32 cellular contexts compared by ENCODE assay signal in the genomic region with DNA sequence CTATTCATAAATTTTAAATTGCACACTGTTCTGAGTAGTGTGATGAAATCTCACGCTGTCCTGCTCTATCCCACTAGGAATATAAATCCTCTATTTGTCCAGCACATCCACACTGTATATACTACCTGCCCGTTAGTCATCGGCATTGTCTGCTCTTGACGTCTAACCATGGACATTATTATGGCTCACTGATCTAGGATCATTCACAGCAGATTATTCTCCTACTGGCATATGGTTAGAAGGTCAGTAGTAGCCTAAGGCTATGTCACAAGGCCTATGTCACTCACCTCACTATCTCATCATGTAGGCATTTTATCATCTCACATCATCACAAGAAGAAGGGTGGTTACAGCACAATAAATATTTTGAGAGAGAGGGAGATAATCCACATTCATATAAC.
DNase-seq lines count a peak whose midpoint lies in the region; ATAC-seq, FAIRE-seq and TF ChIP-seq lines count a peak whose summit lies in the region.
"Had no signal": no experiment of that assay in that cellular context is flagged by ENCODE, and none has a peak within 500 bp of the region (broad histone marks: within the 10 kb centered on the region; RNA-seq: fewer than 3 reads in every experiment).

No MANE protein-coding gene starts in this region.

- H3K9me3 ChIP-seq in Caco-2 (no peaks in the 10 kb centered on the region), RWPE2 (ENCODE audit: severe bottlenecking) (no peaks in the 10 kb centered on the region)
- H3K9me3 ChIP-seq: BE2C, pancreas, Peyer's patch, right atrium auricular region, SJCRH30, spleen, transverse colon had no signal

- H3K27me3 Mint-ChIP-seq in Caco-2 (ENCODE audit: insufficient read depth, unreplicated experiment) (no peaks in the 10 kb centered on the region), glutamatergic neuron (ENCODE audit: unreplicated experiment) (peaks cover 7% of the 10 kb centered on the region)
- H3K27me3 Mint-ChIP-seq in activated T-helper 2 cell treated with anti-CD3 and anti-CD28 coated beads, Interferon-gamma antibody, Interleukin-2, Interleukin-4, amounts not matched to agents 10 μg/mL and 5 μg/mL and 100 μg/mL, durations not matched to agents 14 hours and 24 hours and 36 hours (ENCODE audit: low read depth) = no peaks in the 10 kb centered on the region
- H3K27me3 Mint-ChIP-seq: activated CD8-positive, alpha-beta T cell treated with anti-CD3 and anti-CD28 coated beads for 36 hours; activated naive CD8-positive, alpha-beta T cell had no signal

- H3K36me3 ChIP-seq in Caco-2 (ENCODE audit: control insufficient read depth, insufficient read depth, low read length) = no peaks in the 10 kb centered on the region
- peaks cover 21% of the 10 kb centered on the region for H3K36me3 ChIP-seq in RWPE2 (ENCODE audit: low read depth)
- H3K36me3 ChIP-seq: BE2C, pancreas, Peyer's patch, right atrium auricular region, transverse colon had no signal

- peak overlapping the region; percentile 75 for H3K27ac Mint-ChIP-seq in Caco-2 (ENCODE audit: unreplicated experiment)
- H3K27ac Mint-ChIP-seq in glutamatergic neuron (ENCODE audit: unreplicated experiment) = peak overlapping the region; percentile 74
- no peak overlapping the region for H3K27ac Mint-ChIP-seq in activated T-helper 2 cell treated with anti-CD3 and anti-CD28 coated beads, Interferon-gamma antibody, Interleukin-2, Interleukin-4, amounts not matched to agents 10 μg/mL and 5 μg/mL and 100 μg/mL, durations not matched to agents 14 hours and 24 hours and 36 hours
- H3K27ac Mint-ChIP-seq: activated CD8-positive, alpha-beta T cell treated with anti-CD3 and anti-CD28 coated beads for 36 hours; activated naive CD8-positive, alpha-beta T cell had no signal

- FAIRE-seq in HTR-8/SVneo (lab: Jason Lieb, UNC) (peak; percentile 95), D721Med (lab: Jason Lieb, UNC) (no peak)
- FAIRE-seq: endometrium, GM12878, HepG2, pancreas, TTC549 had no signal

- peaks cover 8% of the 10 kb centered on the region for H3K9me3 Mint-ChIP-seq in Caco-2 (ENCODE audit: unreplicated experiment)
- H3K9me3 Mint-ChIP-seq in glutamatergic neuron (ENCODE audit: unreplicated experiment) = peaks cover 2% of the 10 kb centered on the region
- H3K9me3 Mint-ChIP-seq in activated T-helper 2 cell treated with anti-CD3 and anti-CD28 coated beads, Interferon-gamma antibody, Interleukin-2, Interleukin-4, amounts not matched to agents 10 μg/mL and 5 μg/mL and 100 μg/mL, durations not matched to agents 14 hours and 24 hours and 36 hours = no peaks in the 10 kb centered on the region
- H3K9me3 Mint-ChIP-seq: activated CD8-positive, alpha-beta T cell treated with anti-CD3 and anti-CD28 coated beads for 36 hours had no signal

- TF ChIP-seq CTCF in Caco-2 (IDR thresholded peaks at IDR 0.05; ENCODE audit: insufficient read depth in 1 of 2, low read depth in 1 of 2, low read length in 1 of 2, severe bottlenecking in 1 of 2, unreplicated experiment in 1 of 2) (no peak), RWPE2 (IDR thresholded peaks at IDR 0.05; ENCODE audit: poor library complexity, severe bottlenecking) (no peak), glutamatergic neuron (IDR thresholded peaks at IDR 0.05; ENCODE audit: partially characterized antibody, unreplicated experiment) (no peak), D721Med (IDR thresholded peaks at IDR 0.05; ENCODE audit: insufficient read depth, missing control alignments) (no peak)

- no peak for DNase-seq in Caco-2
- DNase-seq in HTR-8/SVneo (ENCODE audit: insufficient read length, low spot score) = peak; percentile 62
- DNase-seq in RWPE2 (ENCODE audit: low spot score) = no peak
- DNase-seq in glutamatergic neuron = no peak
- DNase-seq in COR-L47 (lab: John Stamatoyannopoulos, UW) = no peak
- no peak for DNase-seq in D721Med (ENCODE audit: insufficient read length, low spot score)
- no peak for DNase-seq in activated T-helper 2 cell treated with anti-CD3 and anti-CD28 coated beads, Interferon-gamma antibody, Interleukin-2, Interleukin-4, amounts not matched to agents 10 μg/mL and 5 μg/mL and 100 μg/mL, durations not matched to agents 14 hours and 24 hours and 36 hours (ENCODE audit: low spot score)
- no peak for DNase-seq in substantia nigra (lab: John Stamatoyannopoulos, UW)
- DNase-seq: activated CD8-positive, alpha-beta T cell treated with anti-CD3 and anti-CD28 coated beads for 36 hours; aorta; BE2C; Calu3; Kasumi-1; left cardiac atrium; NCI-H1048; NCI-H187 treated with DMSO at 0.1 percent for 48 hours; NCI-H2171 treated with DMSO at 0.1 percent for 48 hours; NCI-H526; pancreas; Peyer's patch; SJCRH30; spleen; stimulated activated CD4-positive, alpha-beta T cell treated with anti-CD3 and anti-CD28 coated beads, Interleukin-2, amount 100 ng/mL, for 48 hours; transverse colon had no signal

- H3K4me1 Mint-ChIP-seq in Caco-2 (ENCODE audit: low read depth, unreplicated experiment) (peaks cover 15% of the 10 kb centered on the region), glutamatergic neuron (ENCODE audit: low read depth, unreplicated experiment) (peaks cover 16% of the 10 kb centered on the region)
- peaks cover 10% of the 10 kb centered on the region for H3K4me1 Mint-ChIP-seq in activated T-helper 2 cell treated with anti-CD3 and anti-CD28 coated beads, Interferon-gamma antibody, Interleukin-2, Interleukin-4, amounts not matched to agents 10 μg/mL and 5 μg/mL and 100 μg/mL, durations not matched to agents 14 hours and 24 hours and 36 hours (ENCODE audit: low read depth)

- BruUV-seq in Caco-2 (replicated peaks; lab: Mats Ljungman, UMichigan) = no TSS peak

- H3K27ac ChIP-seq in RWPE2 (ENCODE audit: poor library complexity, severe bottlenecking) (peak overlapping the region; percentile 23), substantia nigra (ENCODE audit: low read depth, low read length, poor library complexity, severe bottlenecking) (no peak overlapping the region)
- H3K27ac ChIP-seq: HL-60, pancreas, Peyer's patch, right atrium auricular region, SJCRH30, spleen, transverse colon had no signal

- H3K36me3 Mint-ChIP-seq in Caco-2 (ENCODE audit: insufficient read depth, unreplicated experiment) (peaks cover 17% of the 10 kb centered on the region), glutamatergic neuron (ENCODE audit: unreplicated experiment) (peaks cover 3% of the 10 kb centered on the region)
- peaks cover 18% of the 10 kb centered on the region for H3K36me3 Mint-ChIP-seq in activated T-helper 2 cell treated with anti-CD3 and anti-CD28 coated beads, Interferon-gamma antibody, Interleukin-2, Interleukin-4, amounts not matched to agents 10 μg/mL and 5 μg/mL and 100 μg/mL, durations not matched to agents 14 hours and 24 hours and 36 hours (ENCODE audit: low read depth)

- H3K27me3 ChIP-seq in Caco-2 (replicated peaks; ENCODE audit: control insufficient read depth, insufficient read depth, low read length) (no peaks in the 10 kb centered on the region), RWPE2 (ENCODE audit: insufficient read depth, poor library complexity, severe bottlenecking) (no peaks in the 10 kb centered on the region)
- H3K27me3 ChIP-seq: BE2C, pancreas, Peyer's patch, right atrium auricular region, SJCRH30, spleen, transverse colon had no signal

- CTCF ChIA-PET in Caco-2 (lab: Charles Lee) = no interaction called here

- intact Hi-C loops in Caco-2 (cut with micrococcal nuclease; ENCODE audit: unreplicated experiment) = no loop called here
- intact Hi-C loops in activated T-helper 2 cell treated with anti-CD3 and anti-CD28 coated beads, Interferon-gamma antibody, Interleukin-2, Interleukin-4, amounts not matched to agents 10 μg/mL and 5 μg/mL and 100 μg/mL, durations not matched to agents 14 hours and 24 hours and 36 hours (cut with micrococcal nuclease) = no loop called here

- peak; percentile 69 for ATAC-seq in RWPE2 (ENCODE audit: low read depth)
- ATAC-seq: activated CD4-positive, CD25-positive, alpha-beta regulatory T cell treated with anti-CD3 and anti-CD28 coated beads, Interleukin-2, amount 50 U/mL, for 24 hours; activated CD8-positive, alpha-beta T cell treated with anti-CD3 and anti-CD28 coated beads for 36 hours; GM12878; HepG2; left cardiac atrium; pancreas had no signal

- H3K4me3 ChIP-seq in Caco-2 (ENCODE audit: low read depth, low read length) (no peak overlapping the region), RWPE2 (ENCODE audit: severe bottlenecking) (no peak overlapping the region)
- H3K4me3 ChIP-seq: GM12878, pancreas, Peyer's patch, right atrium auricular region, SJCRH30, spleen, transverse colon had no signal

- H3K4me1 ChIP-seq in Caco-2 = peaks cover 25% of the 10 kb centered on the region; the same call in 1 of the 2 replicates
- peaks cover 61% of the 10 kb centered on the region for H3K4me1 ChIP-seq in RWPE2 (ENCODE audit: insufficient read depth, poor library complexity, severe bottlenecking)
- H3K4me1 ChIP-seq: BE2C, pancreas, Peyer's patch, right atrium auricular region, SJCRH30 had no signal

- H3K4me3 Mint-ChIP-seq in Caco-2 (ENCODE audit: unreplicated experiment) = no peak overlapping the region
- no peak overlapping the region for H3K4me3 Mint-ChIP-seq in glutamatergic neuron (ENCODE audit: unreplicated experiment)
- H3K4me3 Mint-ChIP-seq in activated T-helper 2 cell treated with anti-CD3 and anti-CD28 coated beads, Interferon-gamma antibody, Interleukin-2, Interleukin-4, amounts not matched to agents 10 μg/mL and 5 μg/mL and 100 μg/mL, durations not matched to agents 14 hours and 24 hours and 36 hours (ENCODE audit: low read depth) = no peak overlapping the region
- H3K4me3 Mint-ChIP-seq: activated CD8-positive, alpha-beta T cell treated with anti-CD3 and anti-CD28 coated beads for 36 hours; activated naive CD8-positive, alpha-beta T cell had no signal

- POLR2A ChIA-PET in Caco-2 (lab: Charles Lee) = no interaction called here
